Comparison of ENCODE assay signal across 8 cellular contexts in the genomic region with DNA sequence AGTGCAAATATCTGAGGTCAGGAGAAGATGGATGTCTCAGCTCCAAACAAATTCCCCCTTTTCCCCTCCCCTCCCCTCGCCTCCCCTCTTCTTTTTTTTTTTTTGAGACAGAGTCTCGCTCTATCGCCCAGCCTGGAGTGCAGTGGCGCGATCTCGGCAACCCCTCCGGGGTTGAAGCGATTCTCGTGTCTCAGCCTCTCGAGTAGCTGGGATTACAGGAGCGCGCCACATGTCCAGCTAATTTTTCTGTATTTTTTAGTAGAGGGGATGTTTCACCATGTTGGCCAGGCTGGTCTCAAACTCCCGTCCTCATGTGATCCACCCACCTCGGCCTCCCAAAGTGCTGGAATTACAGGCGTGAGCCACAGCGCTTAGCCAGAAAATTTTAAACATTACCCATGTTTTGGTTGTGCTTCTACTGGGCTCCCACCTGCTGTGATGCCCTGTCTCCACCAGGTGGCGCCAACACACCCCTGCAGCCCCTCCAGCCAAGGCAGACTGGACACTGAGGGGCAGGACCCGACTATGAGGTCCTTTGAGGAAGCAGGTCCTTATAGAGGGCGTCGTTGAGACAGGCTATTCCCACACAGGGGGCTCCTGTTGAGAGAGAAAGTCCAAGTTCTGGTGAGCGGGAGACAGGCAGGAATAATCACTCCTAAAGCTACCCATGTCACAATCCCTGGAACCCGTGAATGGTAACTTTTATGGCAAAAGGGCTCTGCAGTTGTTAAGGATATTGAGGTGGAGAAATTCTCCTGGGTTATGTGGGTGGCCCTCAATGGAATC. TPM values are rescaled to one million over a fixed set of nuclear protein-coding genes. Genes with fewer than 3 reads are reported as not detected.
DNase-seq lines count a peak whose midpoint lies in the region; ATAC-seq and TF ChIP-seq lines count a peak whose summit lies in the region.

No MANE protein-coding gene starts in this region.

- H3K4me1 Mint-ChIP-seq in activated T-helper 17 cell treated with anti-CD3 and anti-CD28 coated beads, Interleukin-2, amount 50 U/mL, for 72 hours, result no peaks in the 10 kb centered on the region

- CTCF ChIA-PET in RWPE1 (lab: Yijun Ruan, JAX), result interaction anchor here (0.6 to 5.5 kb wide), 22 partner anchors 8 to 720 kb away, joined by 3 to 39 read pairs (median 3); a partner anchor contains a TSS

- TF ChIP-seq CTCF in RWPE1 (conservative IDR thresholded peaks at IDR 0.05; ENCODE audit: low read depth) (peak; percentile 97), neutrophil (IDR thresholded peaks at IDR 0.05) (peak; percentile 96)

- no peaks in the 10 kb centered on the region for H3K9me3 Mint-ChIP-seq in activated T-helper 17 cell treated with anti-CD3 and anti-CD28 coated beads, Interleukin-2, amount 50 U/mL, for 72 hours

- H3K4me3 Mint-ChIP-seq in activated T-helper 17 cell treated with anti-CD3 and anti-CD28 coated beads, Interleukin-2, amount 50 U/mL, for 72 hours, result peak overlapping the region; percentile 71

- peak overlapping the region; percentile 53 for H3K4me3 ChIP-seq in HUES48 (ENCODE audit: low read depth, low read length)
- H3K4me3 ChIP-seq in neutrophil (ENCODE audit: low read depth in 1 of 2, low read length in 1 of 2), result no peak overlapping the region
- H3K4me3 ChIP-seq in subcutaneous abdominal adipose tissue (ENCODE audit: low read depth in 1 of 5, low read length in 5 of 5), result peak overlapping the region in 4 of 5 donors; percentile 26 to 46 (median 34)

- H3K27ac Mint-ChIP-seq in activated T-helper 17 cell treated with anti-CD3 and anti-CD28 coated beads, Interleukin-2, amount 50 U/mL, for 72 hours, result peak overlapping the region; percentile 24

- H3K9me3 ChIP-seq in HUES48 (ENCODE audit: control insufficient read depth, insufficient read depth, low read length) (no peaks in the 10 kb centered on the region), neutrophil (no peaks in the 10 kb centered on the region), subcutaneous abdominal adipose tissue (ENCODE audit: control insufficient read depth in 5 of 5, low read length in 5 of 5) (no peaks in the 10 kb centered on the region)

- peaks cover 13% of the 10 kb centered on the region for H3K27me3 ChIP-seq in HUES48 (ENCODE audit: control insufficient read depth, insufficient read depth, low read length)
- H3K27me3 ChIP-seq in neutrophil, result peaks cover 43% of the 10 kb centered on the region
- peaks cover 3 to 16% (median 9%) of the 10 kb centered on the region in 5 donors for H3K27me3 ChIP-seq in subcutaneous abdominal adipose tissue (ENCODE audit: control insufficient read depth in 5 of 5, insufficient read depth in 4 of 5, low read length in 5 of 5)

- peak; percentile 66 for DNase-seq in ELR (ENCODE audit: low read depth)
- peak; percentile 83 for DNase-seq in RWPE1 (ENCODE audit: low spot score)
- peak; percentile 35 for DNase-seq in fibroblast of the conjunctiva (ENCODE audit: low read depth)

- H3K36me3 ChIP-seq in HUES48 (ENCODE audit: control insufficient read depth, insufficient read depth, low read length), result no peaks in the 10 kb centered on the region
- no peaks in the 10 kb centered on the region for H3K36me3 ChIP-seq in neutrophil
- H3K36me3 ChIP-seq in subcutaneous abdominal adipose tissue (ENCODE audit: control insufficient read depth in 5 of 5, insufficient read depth in 5 of 5, low read length in 5 of 5), result no peaks in the 10 kb centered on the region

- no peaks in the 10 kb centered on the region for H3K27me3 Mint-ChIP-seq in activated T-helper 17 cell treated with anti-CD3 and anti-CD28 coated beads, Interleukin-2, amount 50 U/mL, for 72 hours

- no peak overlapping the region for H3K27ac ChIP-seq in HUES48 (ENCODE audit: low read depth, low read length)
- H3K27ac ChIP-seq in RWPE1, result no peak overlapping the region
- H3K27ac ChIP-seq in neutrophil, result no peak overlapping the region
- no peak overlapping the region for H3K27ac ChIP-seq in subcutaneous abdominal adipose tissue (ENCODE audit: low read depth, low read length)

- no peaks in the 10 kb centered on the region for H3K36me3 Mint-ChIP-seq in activated T-helper 17 cell treated with anti-CD3 and anti-CD28 coated beads, Interleukin-2, amount 50 U/mL, for 72 hours (ENCODE audit: low read depth)

- H3K9ac ChIP-seq in HUES48 (ENCODE audit: low read depth, low read length) (no peak overlapping the region), subcutaneous abdominal adipose tissue (ENCODE audit: low read length in 5 of 5) (peak overlapping the region in 1 of 5 donors; percentile 51)

- POLR2A ChIA-PET in RWPE1 (lab: Yijun Ruan, JAX; ENCODE audit: low non-redundant PET), result no interaction called here

- H3K4me1 ChIP-seq in HUES48 (ENCODE audit: control insufficient read depth, insufficient read depth, low read length) (no peaks in the 10 kb centered on the region), neutrophil (ENCODE audit: control insufficient read depth in 1 of 2, insufficient read depth in 1 of 2, low read depth in 1 of 2, low read length in 1 of 2) (peaks cover 9% of the 10 kb centered on the region in 2 experiments), subcutaneous abdominal adipose tissue (ENCODE audit: control insufficient read depth in 5 of 5, insufficient read depth in 5 of 5, low read length in 5 of 5) (peaks cover 0 to 11% (median 3%) of the 10 kb centered on the region in 5 donors)

- ATAC-seq in activated T-helper 17 cell treated with anti-CD3 and anti-CD28 coated beads, Interleukin-2, amount 50 U/mL, for 72 hours (replicated peaks), result peak; percentile 94
- no peak for ATAC-seq in HG03095 (IDR thresholded peaks at IDR 0.05; ENCODE audit: unreplicated experiment)

RNA-seq across cellular contexts. Expression of a gene that starts 6.3 kb away (rescaled TPM):
- not detected for total RNA-seq in activated T-helper 17 cell treated with anti-CD3 and anti-CD28 coated beads, Interleukin-2, amount 50 U/mL, for 72 hours

RNA-seq across cellular contexts. Expression of a gene that starts 9.6 kb away (rescaled TPM):
- 10 to 100 TPM; 34.0 to 66.2 TPM for total RNA-seq in activated T-helper 17 cell treated with anti-CD3 and anti-CD28 coated beads, Interleukin-2, amount 50 U/mL, for 72 hours

RNA-seq across cellular contexts. Expression of a gene that starts 22.1 kb away (rescaled TPM):
- total RNA-seq in activated T-helper 17 cell treated with anti-CD3 and anti-CD28 coated beads, Interleukin-2, amount 50 U/mL, for 72 hours, result under 1 TPM; 0.45 to 0.71 TPM

RNA-seq across cellular contexts. Expression of a gene that starts 51.7 kb away (rescaled TPM):
- total RNA-seq in activated T-helper 17 cell treated with anti-CD3 and anti-CD28 coated beads, Interleukin-2, amount 50 U/mL, for 72 hours, result 10 to 100 TPM; 19.4 to 48.1 TPM

RNA-seq across cellular contexts. Expression of a gene that starts 52.1 kb away (rescaled TPM):
- 10 to 100 TPM; 33.0 to 58.7 TPM for total RNA-seq in activated T-helper 17 cell treated with anti-CD3 and anti-CD28 coated beads, Interleukin-2, amount 50 U/mL, for 72 hours

Comparison
In these comparisons a context has a peak if more than half of its experiments do, and no peak if none do; other contexts are left out.
1. H3K4me3 ChIP-seq: peak in HUES48 (single experiment) and subcutaneous abdominal adipose tissue (4 of 5); none in neutrophil (0 of 2).
2. Peak in every context shown above with its lines, with median percentiles within 50 percentile points of each other: DNase-seq.